In the genomic region with DNA sequence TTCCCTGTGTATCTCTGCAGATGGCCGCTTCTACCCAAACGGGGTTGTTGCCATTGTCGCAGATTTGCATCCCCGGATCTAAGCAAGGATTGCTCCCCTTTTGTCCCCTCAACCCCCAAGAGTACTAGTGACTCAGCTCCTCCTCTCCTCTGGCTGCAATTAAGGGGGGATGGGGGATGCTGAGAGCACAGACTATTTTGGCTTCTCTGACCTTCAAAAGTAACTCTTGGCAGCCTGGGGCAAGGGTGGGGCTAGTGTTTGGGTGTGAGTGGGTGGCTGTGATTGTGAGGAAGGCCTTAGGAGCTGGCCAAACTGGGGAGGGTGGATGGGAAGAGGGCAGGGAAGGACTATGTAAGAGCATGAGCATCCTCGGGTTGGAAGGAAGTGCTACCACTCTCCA, we compare ENCODE assay signal across 1 cellular context.
TF ChIP-seq lines count a peak whose summit lies in the region.

No MANE protein-coding gene starts in this region.

TF ChIP-seq in HCT116, 20 proteins besides CTCF, POLR2A, EP300 and RAD21 (continued from another document):
- no peak for TF ChIP-seq YY1 (IDR thresholded peaks at IDR 0.05; ENCODE audit: extremely low read depth, insufficient replicate concordance, low read depth, low read length)
- TF ChIP-seq SP1 (IDR thresholded peaks at IDR 0.05; ENCODE audit: low read depth), result no peak
- TF ChIP-seq, protein P1, sequence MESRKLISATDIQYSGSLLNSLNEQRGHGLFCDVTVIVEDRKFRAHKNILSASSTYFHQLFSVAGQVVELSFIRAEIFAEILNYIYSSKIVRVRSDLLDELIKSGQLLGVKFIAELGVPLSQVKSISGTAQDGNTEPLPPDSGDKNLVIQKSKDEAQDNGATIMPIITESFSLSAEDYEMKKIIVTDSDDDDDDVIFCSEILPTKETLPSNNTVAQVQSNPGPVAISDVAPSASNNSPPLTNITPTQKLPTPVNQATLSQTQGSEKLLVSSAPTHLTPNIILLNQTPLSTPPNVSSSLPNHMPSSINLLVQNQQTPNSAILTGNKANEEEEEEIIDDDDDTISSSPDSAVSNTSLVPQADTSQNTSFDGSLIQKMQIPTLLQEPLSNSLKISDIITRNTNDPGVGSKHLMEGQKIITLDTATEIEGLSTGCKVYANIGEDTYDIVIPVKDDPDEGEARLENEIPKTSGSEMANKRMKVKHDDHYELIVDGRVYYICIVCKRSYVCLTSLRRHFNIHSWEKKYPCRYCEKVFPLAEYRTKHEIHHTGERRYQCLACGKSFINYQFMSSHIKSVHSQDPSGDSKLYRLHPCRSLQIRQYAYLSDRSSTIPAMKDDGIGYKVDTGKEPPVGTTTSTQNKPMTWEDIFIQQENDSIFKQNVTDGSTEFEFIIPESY (IDR thresholded peaks at IDR 0.05; ENCODE audit: extremely low read depth, insufficient replicate concordance, low read length), result no peak
- TF ChIP-seq JUND (IDR thresholded peaks at IDR 0.05), result no peak
- TF ChIP-seq ZNF274 (IDR thresholded peaks at IDR 0.05; ENCODE audit: low read depth, low read length), result no peak
- TF ChIP-seq FOSL1 (IDR thresholded peaks at IDR 0.05; ENCODE audit: low read depth), result no peak
- TF ChIP-seq ZFX (IDR thresholded peaks at IDR 0.05), result no peak
- no peak for TF ChIP-seq SIN3A (IDR thresholded peaks at IDR 0.05; ENCODE audit: low read depth)
